In genomic region chr3:4907647-4908046, GRCh38 we compare ENCODE assay signal across 22 cellular contexts.
DNase-seq lines count a peak whose midpoint lies in the region; ATAC-seq, FAIRE-seq and TF ChIP-seq lines count a peak whose summit lies in the region.
"Had no signal": no experiment of that assay in that cellular context is flagged by ENCODE, and none has a peak within 500 bp of the region (broad histone marks: within the 10 kb centered on the region; RNA-seq: fewer than 3 reads in every experiment).

No MANE protein-coding gene starts in this region.

- peaks cover 2% of the 10 kb centered on the region for H3K9me3 Mint-ChIP-seq in activated T-cell treated with anti-CD3 and anti-CD28 coated beads, Interleukin-2, amount 50 U/mL, for 24 hours
- peaks cover 3% of the 10 kb centered on the region for H3K9me3 Mint-ChIP-seq in natural killer cell treated with Interleukin-12 subunit alpha and Interleukin-12 subunit beta and Interleukin-15 and Interleukin-18, amount 100 ng/mL, for 72 hours

- no peak overlapping the region for H2AFZ ChIP-seq in GM12878 (ENCODE audit: control insufficient read depth, low read depth, low read length)

- H3K27me3 ChIP-seq in GM12878 (replicated peaks in 1 of 2; ENCODE audit: control insufficient read depth in 2 of 2, insufficient read depth in 2 of 2, low read length in 1 of 2) (no peaks in the 10 kb centered on the region), small intestine (ENCODE audit: control insufficient read depth in 2 of 2, insufficient read depth in 2 of 2, low read length in 2 of 2) (no peaks in the 10 kb centered on the region)
- H3K27me3 ChIP-seq: thyroid gland had no signal

- H3K36me3 Mint-ChIP-seq in activated T-cell treated with anti-CD3 and anti-CD28 coated beads, Interleukin-2, amount 50 U/mL, for 24 hours (ENCODE audit: low read depth), result no peaks in the 10 kb centered on the region
- H3K36me3 Mint-ChIP-seq in natural killer cell treated with Interleukin-12 subunit alpha and Interleukin-12 subunit beta and Interleukin-15 and Interleukin-18, amount 100 ng/mL, for 72 hours, result no peaks in the 10 kb centered on the region

- no peak overlapping the region for H3K4me3 ChIP-seq in Jurkat, Clone E6-1 (ENCODE audit: low read length)
- no peak overlapping the region for H3K4me3 ChIP-seq in GM12878
- no peak overlapping the region for H3K4me3 ChIP-seq in small intestine (ENCODE audit: low read depth in 1 of 2, low read length in 2 of 2)
- H3K4me3 ChIP-seq: thyroid gland had no signal

- TF ChIP-seq CTCF in GM12878 (IDR thresholded peaks at IDR 0.05 in 2 of 3, conservative IDR thresholded peaks at IDR 0.05 in 1 of 3; ENCODE audit: control insufficient read depth in 2 of 3, extremely low read depth in 1 of 3, insufficient read depth in 1 of 3, low read depth in 3 of 3, low read length in 3 of 3), result no peak

- RAD21 ChIA-PET in GM12878 (lab: Charles Lee; ENCODE audit: unreplicated experiment), result interaction anchor here (0.6 to 4.6 kb wide), 10 partner anchors 9 to 130 kb away, joined by 3 to 26 read pairs (median 4); no protein-coding TSS in a partner anchor

- FAIRE-seq in GM12878 (lab: Jason Lieb, UNC) (no peak), small intestine (lab: Jason Lieb, UNC) (no peak)

- no peak overlapping the region for H3K4me3 Mint-ChIP-seq in activated T-cell treated with anti-CD3 and anti-CD28 coated beads, Interleukin-2, amount 50 U/mL, for 24 hours
- H3K4me3 Mint-ChIP-seq in natural killer cell treated with Interleukin-12 subunit alpha and Interleukin-12 subunit beta and Interleukin-15 and Interleukin-18, amount 100 ng/mL, for 72 hours, result peak overlapping the region; percentile 80

- intact Hi-C loops in GM12878 (cut with micrococcal nuclease; ENCODE audit: unreplicated experiment), result loop anchor here (2.0 to 5.0 kb wide), 2 partner anchors 19 to 150 kb away; no protein-coding TSS in a partner anchor

- in situ Hi-C loops in GM12878 (cut with MboI) (no loop called here), G401 (cut with HindIII; ENCODE audit: low sequenced_read_pairs) (no loop called here)

- ATAC-seq in GM12878, result peak; percentile 5
- no peak for ATAC-seq in natural killer cell treated with Interleukin-12 subunit alpha and Interleukin-12 subunit beta and Interleukin-15 and Interleukin-18, amount 100 ng/mL, for 72 hours
- ATAC-seq in HG02884 (IDR thresholded peaks at IDR 0.05; ENCODE audit: unreplicated experiment), result no peak
- ATAC-seq: esophagus mucosa, HCT116, left lobe of liver had no signal

- TF ChIP-seq POLR2A in GM12878 (IDR thresholded peaks at IDR 0.05; ENCODE audit: low read depth, low read length), result no peak

- H3K27me3 Mint-ChIP-seq in activated T-cell treated with anti-CD3 and anti-CD28 coated beads, Interleukin-2, amount 50 U/mL, for 24 hours, result no peaks in the 10 kb centered on the region
- no peaks in the 10 kb centered on the region for H3K27me3 Mint-ChIP-seq in natural killer cell treated with Interleukin-12 subunit alpha and Interleukin-12 subunit beta and Interleukin-15 and Interleukin-18, amount 100 ng/mL, for 72 hours

- POLR2A ChIA-PET in GM12878 (lab: Charles Lee), result interaction anchor here (0.8 to 1.3 kb wide), 3 partner anchors 11 to 152 kb away, joined by 3 to 4 read pairs (median 3); no protein-coding TSS in a partner anchor

- H3K4me1 Mint-ChIP-seq in activated T-cell treated with anti-CD3 and anti-CD28 coated beads, Interleukin-2, amount 50 U/mL, for 24 hours (ENCODE audit: low read depth), result peaks cover 64% of the 10 kb centered on the region
- peaks cover 62 to 64% of the 10 kb centered on the region in 2 donors for H3K4me1 Mint-ChIP-seq in natural killer cell treated with Interleukin-12 subunit alpha and Interleukin-12 subunit beta and Interleukin-15 and Interleukin-18, amount 100 ng/mL, for 72 hours (ENCODE audit: low read depth in 2 of 2)

- no peak overlapping the region for H3K9ac ChIP-seq in GM12878 (ENCODE audit: control insufficient read depth, insufficient read depth, low read length)

- H3K79me2 ChIP-seq in GM12878 (ENCODE audit: control insufficient read depth, insufficient read depth, low read length), result no peaks in the 10 kb centered on the region

- H3K4me1 ChIP-seq in GM12878 (ENCODE audit: control insufficient read depth, insufficient read depth, low read length) (peaks cover 22% of the 10 kb centered on the region), small intestine (ENCODE audit: control insufficient read depth in 2 of 2, insufficient read depth in 1 of 2, low read depth in 1 of 2, low read length in 1 of 2) (peaks cover 0 to 11% of the 10 kb centered on the region in 2 donors)

- TF ChIP-seq EP300 in GM12878 (IDR thresholded peaks at IDR 0.05; ENCODE audit: borderline replicate concordance in 1 of 2, control insufficient read depth in 1 of 2, low read depth in 2 of 2, low read length in 2 of 2), result no peak

- no peak for TF ChIP-seq RAD21 in GM12878 (IDR thresholded peaks at IDR 0.05; ENCODE audit: insufficient read depth, low read depth, low read length)

- 49% methylated on average over 3 of the region's 3 CpGs for WGBS in GM12878 (ENCODE audit: insufficient coverage, insufficient replicate concordance, low lambda C conversion rate, missing lambda C conversion rate)
- 45 to 74% (median 58%) methylated on average over 3 of the region's 3 CpGs for WGBS in small intestine, 3 donors

- peak overlapping the region; percentile 81 for H3K27ac Mint-ChIP-seq in activated T-cell treated with anti-CD3 and anti-CD28 coated beads, Interleukin-2, amount 50 U/mL, for 24 hours
- peak overlapping the region; percentile 89 to 98 for H3K27ac Mint-ChIP-seq in natural killer cell treated with Interleukin-12 subunit alpha and Interleukin-12 subunit beta and Interleukin-15 and Interleukin-18, amount 100 ng/mL, for 72 hours

- H4K20me1 ChIP-seq in GM12878 (ENCODE audit: control insufficient read depth, insufficient read depth), result no peaks in the 10 kb centered on the region

- no peak overlapping the region; the same call in 1 of the 2 replicates for H3K4me2 ChIP-seq in GM12878 (ENCODE audit: control insufficient read depth, insufficient read depth)

- H3K9me3 ChIP-seq in GM12878 (replicated peaks; ENCODE audit: control insufficient read depth, insufficient read depth, low read length) (peaks cover 2% of the 10 kb centered on the region; the same call in 2 of the 3 replicates), small intestine (ENCODE audit: control insufficient read depth, low read depth) (no peaks in the 10 kb centered on the region)
- H3K9me3 ChIP-seq: thyroid gland had no signal

- H3K27ac ChIP-seq in GM12878 (ENCODE audit: control insufficient read depth, insufficient read depth) (peak overlapping the region; percentile 1; the same call in 1 of the 2 replicates), small intestine (ENCODE audit: low read depth in 1 of 2, low read length in 1 of 2) (no peak overlapping the region)
- H3K27ac ChIP-seq: thyroid gland had no signal

- CTCF ChIA-PET in GM12878 (lab: Yijun Ruan, JAX), result interaction anchor here (0.6 to 1.7 kb wide), 3 partner anchors 26 to 69 kb away, joined by 3 to 7 read pairs (median 4); no protein-coding TSS in a partner anchor

- no TSS peak for BruUV-seq in GM12878 (replicated peaks; lab: Mats Ljungman, UMichigan)

- H3K36me3 ChIP-seq in GM12878 (ENCODE audit: control insufficient read depth in 2 of 2, insufficient read depth in 2 of 2, low read length in 1 of 2) (no peaks in the 10 kb centered on the region), small intestine (ENCODE audit: control insufficient read depth in 2 of 2, insufficient read depth in 2 of 2, low read length in 2 of 2) (no peaks in the 10 kb centered on the region)
- H3K36me3 ChIP-seq: thyroid gland had no signal

- DNase-seq in activated T-cell treated with anti-CD3 and anti-CD28 coated beads, Interleukin-2, amount 50 U/mL, for 24 hours, result no peak
- DNase-seq in activated T-cell treated with anti-CD3 and anti-CD28 coated beads, Interleukin-2, amount 50 U/mL, for 48 hours, result no peak
- DNase-seq in Jurkat, Clone E6-1 (ENCODE audit: low read depth, low spot score), result peak; percentile 42
- DNase-seq in GM12878 (ENCODE audit: low read depth, low spot score) (no peak), small intestine (no peak), G401 (ENCODE audit: low spot score) (no peak)
- no peak for DNase-seq in natural killer cell treated with Interleukin-12 subunit alpha and Interleukin-12 subunit beta and Interleukin-15 and Interleukin-18, amount 100 ng/mL, for 72 hours (ENCODE audit: low spot score)
- DNase-seq: ACHN; amniotic stem cell; C1 segment of cervical spinal cord; caudate nucleus; DMS53; NCI-H1694; NCI-H226; occipital lobe; SIG-M5; stimulated activated CD4-positive, alpha-beta T cell treated with anti-CD3 and anti-CD28 coated beads, Interleukin-12 subunit alpha, Interleukin-12 subunit beta, amount 100 ng/mL, for 4 hours; thyroid gland had no signal

- SMC1A ChIA-PET in GM12878 (lab: Charles Lee; ENCODE audit: uncharacterized antibody, unreplicated experiment), result interaction anchor here (0.9 to 4.9 kb wide), 14 partner anchors 9 to 196 kb away, joined by 3 to 21 read pairs (median 4); no protein-coding TSS in a partner anchor

TF ChIP-seq in GM12878, 131 proteins besides CTCF, POLR2A, EP300 and RAD21:
- peak; percentile 77; the same call in 1 of the 2 replicates for TF ChIP-seq TCF7 (IDR thresholded peaks at IDR 0.05; ENCODE audit: borderline replicate concordance)
- TF ChIP-seq EZH2 (IDR thresholded peaks at IDR 0.05; ENCODE audit: borderline replicate concordance, control insufficient read depth, low read depth, low read length), result no peak
- 0 out of 2 replicates have a peak, but pooled peaks have one; percentile 20 for TF ChIP-seq CREB1 (IDR thresholded peaks at IDR 0.05; ENCODE audit: low read depth)
